Comparison of ENCODE assay signal across 15 cellular contexts in genomic region chr7:122746948-122747347, GRCh38. TPM values are rescaled to one million over a fixed set of nuclear protein-coding genes. Genes with fewer than 3 reads are reported as not detected.
"Had no signal": no experiment of that assay in that cellular context is flagged by ENCODE, and none has a peak within 500 bp of the region (broad histone marks: within the 10 kb centered on the region; RNA-seq: fewer than 3 reads in every experiment).

No MANE protein-coding gene starts in this region.

- H3K4me1 ChIP-seq: breast epithelium, tibial artery, uterus had no signal

- H3K4me3 ChIP-seq: breast epithelium, dorsolateral prefrontal cortex, esophagus muscularis mucosa, skin epidermis, tibial artery, uterus had no signal

- H3K27ac Mint-ChIP-seq: activated CD4-positive, alpha-beta T cell treated with anti-CD3 and anti-CD28 coated beads for 36 hours; activated CD8-positive, alpha-beta T cell treated with anti-CD3 and anti-CD28 coated beads, Interleukin-2, amount 10 ng/mL, durations not matched to agents 7 days and 5 days; naive thymus-derived CD4-positive, alpha-beta T cell had no signal

- H3K27me3 Mint-ChIP-seq: activated CD4-positive, alpha-beta T cell treated with anti-CD3 and anti-CD28 coated beads for 36 hours; naive thymus-derived CD4-positive, alpha-beta T cell had no signal

- H3K36me3 Mint-ChIP-seq: naive thymus-derived CD4-positive, alpha-beta T cell had no signal

- H3K4me3 Mint-ChIP-seq: activated CD4-positive, alpha-beta T cell treated with anti-CD3 and anti-CD28 coated beads for 36 hours; activated CD8-positive, alpha-beta T cell treated with anti-CD3 and anti-CD28 coated beads, Interleukin-2, amount 10 ng/mL, durations not matched to agents 7 days and 5 days; naive thymus-derived CD4-positive, alpha-beta T cell had no signal

- DNase-seq: activated CD4-positive, alpha-beta T cell treated with anti-CD3 and anti-CD28 coated beads for 36 hours; activated CD8-positive, alpha-beta memory T cell treated with anti-CD3 and anti-CD28 coated beads, Interleukin-2, amount 50 U/mL, for 48 hours; activated CD8-positive, alpha-beta T cell treated with anti-CD3 and anti-CD28 coated beads, Interleukin-2, amount 10 ng/mL, durations not matched to agents 7 days and 5 days; activated naive CD4-positive, alpha-beta T cell; aorta; dorsolateral prefrontal cortex; foreskin fibroblast; naive thymus-derived CD4-positive, alpha-beta T cell; posterior cingulate gyrus; tibial artery; uterus had no signal

- H3K27me3 ChIP-seq: breast epithelium, dorsolateral prefrontal cortex, esophagus muscularis mucosa, neutrophil, tibial artery, uterus had no signal

- H3K36me3 ChIP-seq: breast epithelium, esophagus muscularis mucosa, neutrophil, tibial artery, uterus had no signal

- H3K9me3 ChIP-seq: breast epithelium, esophagus muscularis mucosa, neutrophil, tibial artery, uterus had no signal

- H3K4me1 Mint-ChIP-seq: activated CD4-positive, alpha-beta T cell treated with anti-CD3 and anti-CD28 coated beads for 36 hours; naive thymus-derived CD4-positive, alpha-beta T cell had no signal

RNA-seq across cellular contexts. Expression of gene RNF148, which starts 44.2 kb away (rescaled TPM):
- total RNA-seq: activated CD4-positive, alpha-beta T cell treated with anti-CD3 and anti-CD28 coated beads for 36 hours; activated CD8-positive, alpha-beta T cell treated with anti-CD3 and anti-CD28 coated beads, Interleukin-2, amount 10 ng/mL, durations not matched to agents 7 days and 5 days; naive thymus-derived CD4-positive, alpha-beta T cell had no signal
- polyA plus RNA-seq: aorta; naive thymus-derived CD4-positive, alpha-beta T cell had no signal

RNA-seq across cellular contexts. Expression of gene RNF133, which starts 48.0 kb away (rescaled TPM):
- total RNA-seq: activated CD4-positive, alpha-beta T cell treated with anti-CD3 and anti-CD28 coated beads for 36 hours; activated CD8-positive, alpha-beta T cell treated with anti-CD3 and anti-CD28 coated beads, Interleukin-2, amount 10 ng/mL, durations not matched to agents 7 days and 5 days; naive thymus-derived CD4-positive, alpha-beta T cell had no signal
- polyA plus RNA-seq: naive thymus-derived CD4-positive, alpha-beta T cell had no signal
